10 cellular contexts compared by ENCODE assay signal in the genomic region with DNA sequence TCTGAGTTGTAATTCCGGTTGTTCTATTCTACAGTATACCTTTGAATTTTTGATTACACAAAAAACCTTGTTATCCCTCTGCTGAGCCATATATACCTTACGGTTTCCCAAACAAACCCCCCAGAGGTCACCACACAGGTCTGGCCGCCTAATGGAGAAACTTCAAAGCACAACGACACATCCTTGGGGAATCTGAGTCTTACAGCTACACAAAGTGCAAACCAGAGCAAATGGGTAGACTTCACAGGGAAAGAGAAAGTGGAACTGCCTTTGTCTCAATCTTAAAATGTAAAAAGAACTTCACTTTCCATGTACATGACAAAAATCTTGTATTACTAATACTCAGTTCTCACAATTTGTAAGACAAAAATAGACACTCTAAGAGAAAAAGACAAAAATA. TPM values are rescaled to one million over a fixed set of nuclear protein-coding genes. Genes with fewer than 3 reads are reported as not detected.
DNase-seq lines count a peak whose midpoint lies in the region; ATAC-seq, FAIRE-seq and TF ChIP-seq lines count a peak whose summit lies in the region.
"Had no signal": no experiment of that assay in that cellular context is flagged by ENCODE, and none has a peak within 500 bp of the region (broad histone marks: within the 10 kb centered on the region; RNA-seq: fewer than 3 reads in every experiment).

No MANE protein-coding gene starts in this region.

- H3K9ac ChIP-seq in GM12878 (ENCODE audit: control insufficient read depth, insufficient read depth, low read length): peak overlapping the region; percentile 76
- H3K9ac ChIP-seq in mucosa of stomach (ENCODE audit: low read length): peak overlapping the region; percentile 5

- H3K27ac ChIP-seq in right cardiac atrium (ENCODE audit: low read length) (peak overlapping the region; percentile 47), GM12878 (ENCODE audit: control insufficient read depth, insufficient read depth) (peak overlapping the region; percentile 81)

- peak overlapping the region; percentile 56 for H2AFZ ChIP-seq in GM12878 (ENCODE audit: control insufficient read depth, low read depth, low read length)

- H3K9me3 ChIP-seq in right cardiac atrium (ENCODE audit: control insufficient read depth, low read length) (no peaks in the 10 kb centered on the region), GM12878 (replicated peaks; ENCODE audit: control insufficient read depth, insufficient read depth, low read length) (no peaks in the 10 kb centered on the region), mucosa of stomach (ENCODE audit: control insufficient read depth, low read length) (no peaks in the 10 kb centered on the region)

- CTCF ChIA-PET in GM12878 (lab: Yijun Ruan, JAX): interaction anchor here (0.7 to 4.8 kb wide), 4 partner anchors 13 to 64 kb away, joined by 3 to 40 read pairs (median 4); a partner anchor contains a TSS

- BruUV-seq in GM12878 (replicated peaks; lab: Mats Ljungman, UMichigan): TSS peak; percentile 59

- intact Hi-C loops in right cardiac atrium (cut with DNase I): loop anchor here in 3 of 4 donors (5.0 kb wide), 2 partner anchors 54 to 59 kb away; no protein-coding TSS in a partner anchor
- intact Hi-C loops in Right ventricle myocardium inferior (cut with DNase I): no loop called here
- intact Hi-C loops in GM12878 (cut with micrococcal nuclease; ENCODE audit: unreplicated experiment): loop anchor here (10.0 kb wide), 1 partner anchor 1074 kb away; a partner anchor contains a TSS

- POLR2A ChIA-PET in GM12878 (lab: Charles Lee): interaction anchor here (0.6 to 4.5 kb wide), 4 partner anchors 14 to 1177 kb away, joined by 3 to 36 read pairs (median 12); a partner anchor contains a TSS

- H3K4me3 ChIP-seq in right cardiac atrium (ENCODE audit: low read length) (peak overlapping the region; percentile 73), GM12878 (peak overlapping the region; percentile 77), mucosa of stomach (ENCODE audit: low read length) (no peak overlapping the region)

- H3K79me2 ChIP-seq in GM12878 (ENCODE audit: control insufficient read depth, insufficient read depth, low read length): peaks cover 58% of the 10 kb centered on the region

- H4K20me1 ChIP-seq in GM12878 (ENCODE audit: control insufficient read depth, insufficient read depth): no peaks in the 10 kb centered on the region; the same call in 1 of the 2 replicates

- H3K36me3 ChIP-seq in GM12878 (ENCODE audit: control insufficient read depth in 2 of 2, insufficient read depth in 2 of 2, low read length in 1 of 2) (peaks cover 0 to 3% of the 10 kb centered on the region in 2 experiments; a peak in 1 of 4 replicates), mucosa of stomach (ENCODE audit: control insufficient read depth, insufficient read depth, low read length) (no peaks in the 10 kb centered on the region)

- H3K4me2 ChIP-seq in GM12878 (ENCODE audit: control insufficient read depth, insufficient read depth): peak overlapping the region; percentile 79

- TF ChIP-seq CTCF in GM12878 (IDR thresholded peaks at IDR 0.05 in 2 of 3, conservative IDR thresholded peaks at IDR 0.05 in 1 of 3; ENCODE audit: control insufficient read depth in 2 of 3, extremely low read depth in 1 of 3, insufficient read depth in 1 of 3, low read depth in 3 of 3, low read length in 3 of 3): no peak

- ATAC-seq in right cardiac atrium (no peak), Right ventricle myocardium inferior (no peak), GM12878 (0 out of 3 replicates have a peak, but pooled peaks have one; percentile 1)

- no peak for TF ChIP-seq EP300 in GM12878 (IDR thresholded peaks at IDR 0.05; ENCODE audit: borderline replicate concordance in 1 of 2, control insufficient read depth in 1 of 2, low read depth in 2 of 2, low read length in 2 of 2)

- TF ChIP-seq POLR2A in GM12878 (IDR thresholded peaks at IDR 0.05; ENCODE audit: low read depth, low read length): no peak; the same call in 1 of the 2 replicates

- DNase-seq in right cardiac atrium (no peak), Right ventricle myocardium inferior (ENCODE audit: missing footprints) (no peak), GM12878 (ENCODE audit: low read depth, low spot score) (peak; percentile 19), NCI-H345 (lab: John Stamatoyannopoulos, UW) (no peak), NCI-H82 treated with DMSO at 0.1 percent for 48 hours (lab: John Stamatoyannopoulos, UW; ENCODE audit: unreplicated experiment) (no peak), globus pallidus (ENCODE audit: low spot score) (no peak), T-helper 9 cell (no peak)

- FAIRE-seq in GM12878 (lab: Jason Lieb, UNC): peak; percentile 80
- FAIRE-seq: D721Med, H54 had no signal

- H3K27me3 ChIP-seq in right cardiac atrium (ENCODE audit: control insufficient read depth, insufficient read depth) (no peaks in the 10 kb centered on the region), GM12878 (replicated peaks in 1 of 2; ENCODE audit: control insufficient read depth in 2 of 2, insufficient read depth in 2 of 2, low read length in 1 of 2) (no peaks in the 10 kb centered on the region), mucosa of stomach (ENCODE audit: control insufficient read depth, insufficient read depth, low read length) (no peaks in the 10 kb centered on the region)

- RAD21 ChIA-PET in GM12878 (lab: Charles Lee; ENCODE audit: unreplicated experiment): interaction anchor here (0.7 to 1.1 kb wide), 2 partner anchors 13 to 62 kb away, joined by 3 to 5 read pairs; no protein-coding TSS in a partner anchor

- TF ChIP-seq RAD21 in GM12878 (IDR thresholded peaks at IDR 0.05; ENCODE audit: insufficient read depth, low read depth, low read length): no peak

- peaks cover 16% of the 10 kb centered on the region for H3K4me1 ChIP-seq in right cardiac atrium (ENCODE audit: control insufficient read depth, insufficient read depth, low read length)
- H3K4me1 ChIP-seq in GM12878 (ENCODE audit: control insufficient read depth, insufficient read depth, low read length): peaks cover 10% of the 10 kb centered on the region
- peaks cover 24% of the 10 kb centered on the region for H3K4me1 ChIP-seq in mucosa of stomach (ENCODE audit: control insufficient read depth, insufficient read depth, low read length)

- 48% methylated on average over 4 of the region's 4 CpGs for WGBS in right cardiac atrium
- WGBS in GM12878 (ENCODE audit: insufficient coverage, insufficient replicate concordance, low lambda C conversion rate, missing lambda C conversion rate): 4% methylated on average over 4 of the region's 4 CpGs

- SMC1A ChIA-PET in GM12878 (lab: Charles Lee; ENCODE audit: uncharacterized antibody, unreplicated experiment): interaction anchor here (0.7 to 1.2 kb wide), 2 partner anchors 8 to 57 kb away, joined by 3 to 4 read pairs; no protein-coding TSS in a partner anchor

- in situ Hi-C loops in GM12878 (cut with MboI): loop anchor here (10.0 kb wide), 1 partner anchor 484 kb away; a partner anchor contains a TSS

TF ChIP-seq in GM12878, 131 proteins besides CTCF, POLR2A, EP300 and RAD21 (continues in another document):
- peak; percentile 11; the same call in 1 of the 2 replicates for TF ChIP-seq NFIC (IDR thresholded peaks at IDR 0.05; ENCODE audit: low read depth, low read length)
- TF ChIP-seq, protein P1, sequence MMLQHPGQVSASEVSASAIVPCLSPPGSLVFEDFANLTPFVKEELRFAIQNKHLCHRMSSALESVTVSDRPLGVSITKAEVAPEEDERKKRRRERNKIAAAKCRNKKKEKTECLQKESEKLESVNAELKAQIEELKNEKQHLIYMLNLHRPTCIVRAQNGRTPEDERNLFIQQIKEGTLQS (IDR thresholded peaks at IDR 0.05; ENCODE audit: borderline replicate concordance, extremely low read depth, low read depth, low read length): no peak

RNA-seq across cellular contexts. Expression of a gene that starts 2.7 kb away (rescaled TPM):
- total RNA-seq in right cardiac atrium (10 to 100 TPM; 47.8 to 66.1 (median 57.5) TPM), Right ventricle myocardium inferior (70.2 TPM), GM12878 (2014; rRNA removed) (13.9 and 14.6 TPM in 2 replicates), GM12878 (2014; rRNA removed; fragmentation: Illumina TruSeq; extraction: Trizol) (7.4 and 8.4 TPM in 2 replicates), GM12878 (2021) (29.2 and 33.1 TPM in 2 replicates)
- polyA plus RNA-seq in right cardiac atrium (24.3 TPM), GM12878 (2011; rRNA removed) (9.3 and 14.8 TPM in 2 replicates), GM12878 (2014; fragmentation: Illumina TruSeq; extraction: Trizol) (3.6 and 8.6 TPM in 2 replicates), GM12878 (2014; fragmentation: Nextera tagmentation; extraction: Ambion mirVana) (under 1 TPM; 0.19 to 0.97 TPM), GM12878 (2014; rRNA removed) (15.8 and 22.6 TPM in 2 replicates), GM12878 (2016; fragmentation: Nextera tagmentation; extraction: Ambion mirVana) (10 to 100 TPM in 1 of 2 experiments, 1 to 10 TPM in 1; 10.0 to 10.7 TPM)
- 24.8 and 40.0 TPM in 2 replicates for total RNA-seq in GM12878 (2013; cell fraction: nucleolus; rRNA removed)
- polyA plus RNA-seq in GM12878 (2011; ENCODE audit: low read depth): 8.6 TPM
- polyA plus RNA-seq in GM12878 (2011; cell fraction: cytosol; rRNA removed): 11.5 and 13.6 TPM in 2 replicates
- polyA plus RNA-seq in GM12878 (2011; cell fraction: nucleus; rRNA removed): 42.5 and 42.8 TPM in 2 replicates
- 18.2 and 20.2 TPM in 2 replicates for polyA plus RNA-seq in GM12878 (2012)
- 15.2 and 22.1 TPM in 2 replicates for polyA minus RNA-seq in GM12878 (2011; rRNA and poly(A)+ RNA removed)
- 4.8 and 7.2 TPM in 2 replicates for polyA minus RNA-seq in GM12878 (2011; cell fraction: cytosol; rRNA and poly(A)+ RNA removed)
- 15.7 and 23.9 TPM in 2 replicates for polyA minus RNA-seq in GM12878 (2011; cell fraction: nucleus; rRNA and poly(A)+ RNA removed)

RNA-seq across cellular contexts. Expression of a gene that starts 11.3 kb away (rescaled TPM):
- total RNA-seq in right cardiac atrium: 100 to 1,000 TPM in 3 of 4 donors, 10 to 100 TPM in 1; 87.7 to 114 (median 108) TPM
- polyA plus RNA-seq in right cardiac atrium: 115 TPM
- total RNA-seq in Right ventricle myocardium inferior: 125 TPM
- total RNA-seq in GM12878 (2013; cell fraction: nucleolus; rRNA removed): 16.7 and 17.8 TPM in 2 replicates
- 7.4 and 8.1 TPM in 2 replicates for total RNA-seq in GM12878 (2014; rRNA removed)
- 6.1 and 7.2 TPM in 2 replicates for total RNA-seq in GM12878 (2014; rRNA removed; fragmentation: Illumina TruSeq; extraction: Trizol)
- 21.4 and 21.5 TPM in 2 replicates for total RNA-seq in GM12878 (2021)
- 24.7 TPM for polyA plus RNA-seq in GM12878 (2011; ENCODE audit: low read depth)
- polyA plus RNA-seq in GM12878 (2011; rRNA removed): 15.5 and 16.9 TPM in 2 replicates
- polyA plus RNA-seq in GM12878 (2011; cell fraction: cytosol; rRNA removed): 8.0 and 13.2 TPM in 2 replicates
- 7.3 and 8.1 TPM in 2 replicates for polyA plus RNA-seq in GM12878 (2011; cell fraction: nucleus; rRNA removed)
- polyA plus RNA-seq in GM12878 (2012): 31.9 and 34.0 TPM in 2 replicates
- polyA plus RNA-seq in GM12878 (2014; fragmentation: Illumina TruSeq; extraction: Trizol): 22.0 and 27.1 TPM in 2 replicates
- 10 to 100 TPM in 1 of 2 experiments, 1 to 10 TPM in 1; 9.1 to 11.9 TPM for polyA plus RNA-seq in GM12878 (2014; fragmentation: Nextera tagmentation; extraction: Ambion mirVana)
- 9.4 and 10.3 TPM in 2 replicates for polyA plus RNA-seq in GM12878 (2014; rRNA removed)
- 10 to 100 TPM; 42.7 to 42.8 TPM for polyA plus RNA-seq in GM12878 (2016; fragmentation: Nextera tagmentation; extraction: Ambion mirVana)
- polyA minus RNA-seq in GM12878 (2011; rRNA and poly(A)+ RNA removed): 7.8 and 9.0 TPM in 2 replicates
- polyA minus RNA-seq in GM12878 (2011; cell fraction: cytosol; rRNA and poly(A)+ RNA removed): 4.1 and 8.4 TPM in 2 replicates
- polyA minus RNA-seq in GM12878 (2011; cell fraction: nucleus; rRNA and poly(A)+ RNA removed): 4.4 and 5.6 TPM in 2 replicates
